Comparison of ENCODE assay signal across 11 cellular contexts in genomic region chr16:85969159-85969558, GRCh38.
DNase-seq lines count a peak whose midpoint lies in the region; ATAC-seq and TF ChIP-seq lines count a peak whose summit lies in the region.
"Had no signal": no experiment of that assay in that cellular context is flagged by ENCODE, and none has a peak within 500 bp of the region (broad histone marks: within the 10 kb centered on the region; RNA-seq: fewer than 3 reads in every experiment).

No MANE protein-coding gene starts in this region.

- in situ Hi-C loops in ACHN (cut with HindIII; ENCODE audit: low pct_ligation_motif_present, low pct_unique_long_range_greater_than_20kb, low sequenced_read_pairs): no loop called here

- H3K36me3 ChIP-seq in Karpas-422 (ENCODE audit: insufficient read depth, low read length): no peaks in the 10 kb centered on the region

- H3K4me2 ChIP-seq in Karpas-422 (ENCODE audit: low read depth, low read length, poor library complexity, severe bottlenecking): peak overlapping the region; percentile 73

- no peak overlapping the region for H2AFZ ChIP-seq in Karpas-422 (ENCODE audit: low read length)

- peak overlapping the region; percentile 29; the same call in 1 of the 2 replicates for H3K9ac ChIP-seq in Karpas-422 (ENCODE audit: low read length)

- H3K27ac ChIP-seq in Karpas-422 (ENCODE audit: low read length): peak overlapping the region; percentile 98
- H3K27ac ChIP-seq: testis had no signal

- peaks cover 2% of the 10 kb centered on the region for H3K9me3 Mint-ChIP-seq in activated T-cell treated with anti-CD3 and anti-CD28 coated beads, Interleukin-2, amount 50 U/mL, for 24 hours

- H3K4me1 ChIP-seq in Karpas-422 (ENCODE audit: low read length): peaks cover 63% of the 10 kb centered on the region

- H3K36me3 Mint-ChIP-seq in activated T-cell treated with anti-CD3 and anti-CD28 coated beads, Interleukin-2, amount 50 U/mL, for 24 hours (ENCODE audit: low read depth): no peaks in the 10 kb centered on the region

- no peak for DNase-seq in activated T-cell treated with anti-CD3 and anti-CD28 coated beads, Interleukin-2, amount 50 U/mL, for 24 hours
- DNase-seq in activated T-cell treated with anti-CD3 and anti-CD28 coated beads, Interleukin-2, amount 50 U/mL, for 48 hours: no peak
- DNase-seq in Karpas-422 (peak; percentile 51), fibroblast of pulmonary artery (ENCODE audit: low read depth) (peak; percentile 32), H4 (ENCODE audit: low spot score) (no peak), ACHN (no peak)
- DNase-seq in stimulated activated naive CD8-positive, alpha-beta T cell treated with anti-CD3 and anti-CD28 coated beads, Interleukin-15, Interleukin-2, amounts not matched to agents 100 U/mL and 50 U/mL, for 24 hours: no peak
- DNase-seq: activated CD4-positive, alpha-beta T cell treated with anti-CD3 and anti-CD28 coated beads for 4 hours; T-helper 1 cell; testis had no signal

- H3K9me2 ChIP-seq in Karpas-422 (replicated peaks; ENCODE audit: insufficient read depth, low read length): no peaks in the 10 kb centered on the region

- peak overlapping the region; percentile 5 for H3K27ac Mint-ChIP-seq in activated T-cell treated with anti-CD3 and anti-CD28 coated beads, Interleukin-2, amount 50 U/mL, for 24 hours

- H3K27me3 ChIP-seq in Karpas-422 (ENCODE audit: low read length): no peaks in the 10 kb centered on the region
- H3K27me3 ChIP-seq: testis had no signal

- peaks cover 2% of the 10 kb centered on the region for H3K27me3 Mint-ChIP-seq in activated T-cell treated with anti-CD3 and anti-CD28 coated beads, Interleukin-2, amount 50 U/mL, for 24 hours

- peak; percentile 70 for ATAC-seq in stimulated activated naive CD8-positive, alpha-beta T cell treated with anti-CD3 and anti-CD28 coated beads, Interleukin-15, Interleukin-2, amounts not matched to agents 100 U/mL and 50 U/mL, for 24 hours
- no peak for ATAC-seq in HG03342 (IDR thresholded peaks at IDR 0.05; ENCODE audit: unreplicated experiment)

- no peaks in the 10 kb centered on the region for H3K9me3 ChIP-seq in Karpas-422 (ENCODE audit: low read length)
- H3K9me3 ChIP-seq: testis had no signal

- TF ChIP-seq CTCF in fibroblast of pulmonary artery (IDR thresholded peaks at IDR 0.05; ENCODE audit: low read length, missing control alignments): no peak

- H3K79me2 ChIP-seq in Karpas-422 (ENCODE audit: low read length): no peaks in the 10 kb centered on the region

- H4K20me1 ChIP-seq in Karpas-422 (ENCODE audit: insufficient read depth, low read depth, low read length): no peaks in the 10 kb centered on the region

- no peak overlapping the region for H3K4me3 ChIP-seq in Karpas-422 (ENCODE audit: low read length)
- H3K4me3 ChIP-seq in fibroblast of pulmonary artery (replicated peaks; ENCODE audit: low read depth, low read length): no peak overlapping the region
- H3K4me3 ChIP-seq: testis had no signal

- H3K4me3 Mint-ChIP-seq in activated T-cell treated with anti-CD3 and anti-CD28 coated beads, Interleukin-2, amount 50 U/mL, for 24 hours: peak overlapping the region; percentile 13

- peaks cover 38% of the 10 kb centered on the region for H3K4me1 Mint-ChIP-seq in activated T-cell treated with anti-CD3 and anti-CD28 coated beads, Interleukin-2, amount 50 U/mL, for 24 hours (ENCODE audit: low read depth)

Comparison
In these comparisons a context has a peak if more than half of its experiments do, and no peak if none do; other contexts are left out.
1. DNase-seq: peak in Karpas-422 (single experiment) and fibroblast of pulmonary artery (single experiment); none in activated T-cell treated with anti-CD3 and anti-CD28 coated beads, Interleukin-2, amount 50 U/mL, for 24 hours (single experiment), activated T-cell treated with anti-CD3 and anti-CD28 coated beads, Interleukin-2, amount 50 U/mL, for 48 hours (0 of 2), stimulated activated naive CD8-positive, alpha-beta T cell treated with anti-CD3 and anti-CD28 coated beads, Interleukin-15, Interleukin-2, amounts not matched to agents 100 U/mL and 50 U/mL, for 24 hours (single experiment), H4 (single experiment) and ACHN (single experiment).